ENCODE assay signal across 1 cellular context in genomic region chr7:73557397-73558257, GRCh38.
TF ChIP-seq lines count a peak whose summit lies in the region.

Gene BCL7B (minus strand): TSS chr7:73557690. CDS start chr7:73557578, 112 bp downstream.

TF ChIP-seq in HepG2, 621 proteins besides CTCF, POLR2A, EP300 and RAD21 (continued from another document and continues in another):
- TF ChIP-seq ZNF496 (CRISPR knock-in tag; IDR thresholded peaks at IDR 0.05; ENCODE audit: insufficient replicate concordance) (peak; percentile 17), TMF1 (CRISPR knock-in tag; IDR thresholded peaks at IDR 0.05; ENCODE audit: low read depth) (peak; percentile 95), ZNF720 (CRISPR knock-in tag; IDR thresholded peaks at IDR 0.05) (no peak), ZNF276 (CRISPR knock-in tag; IDR thresholded peaks at IDR 0.05; ENCODE audit: low read depth) (peak; percentile 82; the same call in 1 of the 2 replicates), ELF1 (CRISPR knock-in tag; IDR thresholded peaks at IDR 0.05) (no peak), ZNF776 (CRISPR knock-in tag; IDR thresholded peaks at IDR 0.05) (peak; percentile 97), ZNF337 (CRISPR knock-in tag; IDR thresholded peaks at IDR 0.05; ENCODE audit: borderline replicate concordance, low read depth) (peak; percentile 92; the same call in 1 of the 2 replicates), ZNF607 (CRISPR knock-in tag; IDR thresholded peaks at IDR 0.05; ENCODE audit: borderline replicate concordance) (peak; percentile 98), ZNF124 (CRISPR knock-in tag; IDR thresholded peaks at IDR 0.05) (peak; percentile 74; the same call in 1 of the 2 replicates), FOXP4 (CRISPR knock-in tag; IDR thresholded peaks at IDR 0.05) (peak; percentile 37; the same call in 1 of the 2 replicates), ZBTB1 (CRISPR knock-in tag; IDR thresholded peaks at IDR 0.05; ENCODE audit: borderline replicate concordance) (0 out of 2 replicates have a peak, but pooled peaks have one; percentile 31), KLF16 (CRISPR knock-in tag; IDR thresholded peaks at IDR 0.05) (peak; percentile 81 to 90; a peak in 2 of 4 replicates), KMT2A (CRISPR knock-in tag; IDR thresholded peaks at IDR 0.05) (no peak), ZNF530 (CRISPR knock-in tag; IDR thresholded peaks at IDR 0.05; ENCODE audit: low read depth) (peak; percentile 91), DR1 (CRISPR knock-in tag; IDR thresholded peaks at IDR 0.05) (peak; percentile 23; the same call in 1 of the 2 replicates), SOX5 (CRISPR knock-in tag; IDR thresholded peaks at IDR 0.05; ENCODE audit: borderline replicate concordance) (no peak), SYNCRIP (IDR thresholded peaks at IDR 0.05; ENCODE audit: insufficient read depth, low read depth, low read length) (no peak), ZNF773 (CRISPR knock-in tag; IDR thresholded peaks at IDR 0.05; ENCODE audit: borderline replicate concordance) (peak; percentile 96; the same call in 1 of the 2 replicates), ZNF33B (CRISPR knock-in tag; IDR thresholded peaks at IDR 0.05) (peak; percentile 98; the same call in 1 of the 2 replicates), NFKBIZ (CRISPR knock-in tag; IDR thresholded peaks at IDR 0.05) (peak; percentile 57; the same call in 1 of the 2 replicates), CBX1 (IDR thresholded peaks at IDR 0.05; ENCODE audit: low read depth) (no peak), NFIC (IDR thresholded peaks at IDR 0.05; ENCODE audit: low read length) (no peak), ZBTB8A (CRISPR knock-in tag; IDR thresholded peaks at IDR 0.05; ENCODE audit: borderline replicate concordance, low read depth) (peak; percentile 69; the same call in 1 of the 2 replicates), TFDP1 (CRISPR knock-in tag; IDR thresholded peaks at IDR 0.05; ENCODE audit: borderline replicate concordance) (peak; percentile 96), ZBED4 (CRISPR knock-in tag; IDR thresholded peaks at IDR 0.05; ENCODE audit: borderline replicate concordance) (no peak)
- TF ChIP-seq, protein P1, sequence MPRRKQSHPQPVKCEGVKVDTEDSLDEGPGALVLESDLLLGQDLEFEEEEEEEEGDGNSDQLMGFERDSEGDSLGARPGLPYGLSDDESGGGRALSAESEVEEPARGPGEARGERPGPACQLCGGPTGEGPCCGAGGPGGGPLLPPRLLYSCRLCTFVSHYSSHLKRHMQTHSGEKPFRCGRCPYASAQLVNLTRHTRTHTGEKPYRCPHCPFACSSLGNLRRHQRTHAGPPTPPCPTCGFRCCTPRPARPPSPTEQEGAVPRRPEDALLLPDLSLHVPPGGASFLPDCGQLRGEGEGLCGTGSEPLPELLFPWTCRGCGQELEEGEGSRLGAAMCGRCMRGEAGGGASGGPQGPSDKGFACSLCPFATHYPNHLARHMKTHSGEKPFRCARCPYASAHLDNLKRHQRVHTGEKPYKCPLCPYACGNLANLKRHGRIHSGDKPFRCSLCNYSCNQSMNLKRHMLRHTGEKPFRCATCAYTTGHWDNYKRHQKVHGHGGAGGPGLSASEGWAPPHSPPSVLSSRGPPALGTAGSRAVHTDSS (CRISPR knock-in tag; conservative IDR thresholded peaks at IDR 0.05) = no peak
- TF ChIP-seq, protein P2, sequence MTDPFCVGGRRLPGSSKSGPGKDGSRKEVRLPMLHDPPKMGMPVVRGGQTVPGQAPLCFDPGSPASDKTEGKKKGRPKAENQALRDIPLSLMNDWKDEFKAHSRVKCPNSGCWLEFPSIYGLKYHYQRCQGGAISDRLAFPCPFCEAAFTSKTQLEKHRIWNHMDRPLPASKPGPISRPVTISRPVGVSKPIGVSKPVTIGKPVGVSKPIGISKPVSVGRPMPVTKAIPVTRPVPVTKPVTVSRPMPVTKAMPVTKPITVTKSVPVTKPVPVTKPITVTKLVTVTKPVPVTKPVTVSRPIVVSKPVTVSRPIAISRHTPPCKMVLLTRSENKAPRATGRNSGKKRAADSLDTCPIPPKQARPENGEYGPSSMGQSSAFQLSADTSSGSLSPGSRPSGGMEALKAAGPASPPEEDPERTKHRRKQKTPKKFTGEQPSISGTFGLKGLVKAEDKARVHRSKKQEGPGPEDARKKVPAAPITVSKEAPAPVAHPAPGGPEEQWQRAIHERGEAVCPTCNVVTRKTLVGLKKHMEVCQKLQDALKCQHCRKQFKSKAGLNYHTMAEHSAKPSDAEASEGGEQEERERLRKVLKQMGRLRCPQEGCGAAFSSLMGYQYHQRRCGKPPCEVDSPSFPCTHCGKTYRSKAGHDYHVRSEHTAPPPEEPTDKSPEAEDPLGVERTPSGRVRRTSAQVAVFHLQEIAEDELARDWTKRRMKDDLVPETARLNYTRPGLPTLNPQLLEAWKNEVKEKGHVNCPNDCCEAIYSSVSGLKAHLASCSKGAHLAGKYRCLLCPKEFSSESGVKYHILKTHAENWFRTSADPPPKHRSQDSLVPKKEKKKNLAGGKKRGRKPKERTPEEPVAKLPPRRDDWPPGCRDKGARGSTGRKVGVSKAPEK (CRISPR knock-in tag; IDR thresholded peaks at IDR 0.05; ENCODE audit: borderline replicate concordance) = no peak
- TF ChIP-seq, protein P3, sequence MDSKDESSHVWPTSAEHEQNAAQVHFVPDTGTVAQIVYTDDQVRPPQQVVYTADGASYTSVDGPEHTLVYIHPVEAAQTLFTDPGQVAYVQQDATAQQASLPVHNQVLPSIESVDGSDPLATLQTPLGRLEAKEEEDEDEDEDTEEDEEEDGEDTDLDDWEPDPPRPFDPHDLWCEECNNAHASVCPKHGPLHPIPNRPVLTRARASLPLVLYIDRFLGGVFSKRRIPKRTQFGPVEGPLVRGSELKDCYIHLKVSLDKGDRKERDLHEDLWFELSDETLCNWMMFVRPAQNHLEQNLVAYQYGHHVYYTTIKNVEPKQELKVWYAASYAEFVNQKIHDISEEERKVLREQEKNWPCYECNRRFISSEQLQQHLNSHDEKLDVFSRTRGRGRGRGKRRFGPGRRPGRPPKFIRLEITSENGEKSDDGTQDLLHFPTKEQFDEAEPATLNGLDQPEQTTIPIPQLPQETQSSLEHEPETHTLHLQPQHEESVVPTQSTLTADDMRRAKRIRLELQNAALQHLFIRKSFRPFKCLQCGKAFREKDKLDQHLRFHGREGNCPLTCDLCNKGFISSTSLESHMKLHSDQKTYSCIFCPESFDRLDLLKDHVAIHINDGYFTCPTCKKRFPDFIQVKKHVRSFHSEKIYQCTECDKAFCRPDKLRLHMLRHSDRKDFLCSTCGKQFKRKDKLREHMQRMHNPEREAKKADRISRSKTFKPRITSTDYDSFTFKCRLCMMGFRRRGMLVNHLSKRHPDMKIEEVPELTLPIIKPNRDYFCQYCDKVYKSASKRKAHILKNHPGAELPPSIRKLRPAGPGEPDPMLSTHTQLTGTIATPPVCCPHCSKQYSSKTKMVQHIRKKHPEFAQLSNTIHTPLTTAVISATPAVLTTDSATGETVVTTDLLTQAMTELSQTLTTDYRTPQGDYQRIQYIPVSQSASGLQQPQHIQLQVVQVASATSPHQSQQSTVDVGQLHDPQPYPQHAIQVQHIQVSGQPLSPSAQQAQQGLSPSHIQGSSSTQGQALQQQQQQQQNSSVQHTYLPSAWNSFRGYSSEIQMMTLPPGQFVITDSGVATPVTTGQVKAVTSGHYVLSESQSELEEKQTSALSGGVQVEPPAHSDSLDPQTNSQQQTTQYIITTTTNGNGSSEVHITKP (CRISPR knock-in tag; IDR thresholded peaks at IDR 0.05; ENCODE audit: low read depth) = no peak
- TF ChIP-seq, protein P4, sequence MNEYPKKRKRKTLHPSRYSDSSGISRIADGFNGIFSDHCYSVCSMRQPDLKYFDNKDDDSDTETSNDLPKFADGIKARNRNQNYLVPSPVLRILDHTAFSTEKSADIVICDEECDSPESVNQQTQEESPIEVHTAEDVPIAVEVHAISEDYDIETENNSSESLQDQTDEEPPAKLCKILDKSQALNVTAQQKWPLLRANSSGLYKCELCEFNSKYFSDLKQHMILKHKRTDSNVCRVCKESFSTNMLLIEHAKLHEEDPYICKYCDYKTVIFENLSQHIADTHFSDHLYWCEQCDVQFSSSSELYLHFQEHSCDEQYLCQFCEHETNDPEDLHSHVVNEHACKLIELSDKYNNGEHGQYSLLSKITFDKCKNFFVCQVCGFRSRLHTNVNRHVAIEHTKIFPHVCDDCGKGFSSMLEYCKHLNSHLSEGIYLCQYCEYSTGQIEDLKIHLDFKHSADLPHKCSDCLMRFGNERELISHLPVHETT (CRISPR knock-in tag; conservative IDR thresholded peaks at IDR 0.05) = 0 out of 2 replicates have a peak, but pooled peaks have one; percentile 7
- TF ChIP-seq, protein P5, sequence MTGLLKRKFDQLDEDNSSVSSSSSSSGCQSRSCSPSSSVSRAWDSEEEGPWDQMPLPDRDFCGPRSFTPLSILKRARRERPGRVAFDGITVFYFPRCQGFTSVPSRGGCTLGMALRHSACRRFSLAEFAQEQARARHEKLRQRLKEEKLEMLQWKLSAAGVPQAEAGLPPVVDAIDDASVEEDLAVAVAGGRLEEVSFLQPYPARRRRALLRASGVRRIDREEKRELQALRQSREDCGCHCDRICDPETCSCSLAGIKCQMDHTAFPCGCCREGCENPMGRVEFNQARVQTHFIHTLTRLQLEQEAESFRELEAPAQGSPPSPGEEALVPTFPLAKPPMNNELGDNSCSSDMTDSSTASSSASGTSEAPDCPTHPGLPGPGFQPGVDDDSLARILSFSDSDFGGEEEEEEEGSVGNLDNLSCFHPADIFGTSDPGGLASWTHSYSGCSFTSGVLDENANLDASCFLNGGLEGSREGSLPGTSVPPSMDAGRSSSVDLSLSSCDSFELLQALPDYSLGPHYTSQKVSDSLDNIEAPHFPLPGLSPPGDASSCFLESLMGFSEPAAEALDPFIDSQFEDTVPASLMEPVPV (CRISPR knock-in tag; IDR thresholded peaks at IDR 0.05) = no peak; the same call in 1 of the 2 replicates
- TF ChIP-seq, protein P6, sequence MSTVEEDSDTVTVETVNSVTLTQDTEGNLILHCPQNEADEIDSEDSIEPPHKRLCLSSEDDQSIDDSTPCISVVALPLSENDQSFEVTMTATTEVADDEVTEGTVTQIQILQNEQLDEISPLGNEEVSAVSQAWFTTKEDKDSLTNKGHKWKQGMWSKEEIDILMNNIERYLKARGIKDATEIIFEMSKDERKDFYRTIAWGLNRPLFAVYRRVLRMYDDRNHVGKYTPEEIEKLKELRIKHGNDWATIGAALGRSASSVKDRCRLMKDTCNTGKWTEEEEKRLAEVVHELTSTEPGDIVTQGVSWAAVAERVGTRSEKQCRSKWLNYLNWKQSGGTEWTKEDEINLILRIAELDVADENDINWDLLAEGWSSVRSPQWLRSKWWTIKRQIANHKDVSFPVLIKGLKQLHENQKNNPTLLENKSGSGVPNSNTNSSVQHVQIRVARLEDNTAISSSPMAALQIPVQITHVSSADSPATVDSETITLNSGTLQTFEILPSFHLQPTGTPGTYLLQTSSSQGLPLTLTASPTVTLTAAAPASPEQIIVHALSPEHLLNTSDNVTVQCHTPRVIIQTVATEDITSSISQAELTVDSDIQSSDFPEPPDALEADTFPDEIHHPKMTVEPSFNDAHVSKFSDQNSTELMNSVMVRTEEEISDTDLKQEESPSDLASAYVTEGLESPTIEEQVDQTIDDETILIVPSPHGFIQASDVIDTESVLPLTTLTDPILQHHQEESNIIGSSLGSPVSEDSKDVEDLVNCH (CRISPR knock-in tag; IDR thresholded peaks at IDR 0.05) = no peak
